In genomic region chr2:145807978-145808377, GRCh38 we compare ENCODE assay signal across 34 cellular contexts.
DNase-seq lines count a peak whose midpoint lies in the region; ATAC-seq, FAIRE-seq and TF ChIP-seq lines count a peak whose summit lies in the region.
"Had no signal": no experiment of that assay in that cellular context is flagged by ENCODE, and none has a peak within 500 bp of the region (broad histone marks: within the 10 kb centered on the region; RNA-seq: fewer than 3 reads in every experiment).

No MANE protein-coding gene starts in this region.

- no peak overlapping the region for H3K4me2 ChIP-seq in GM23248 (ENCODE audit: unreplicated experiment)
- no peak overlapping the region for H3K4me2 ChIP-seq in K562 (ENCODE audit: insufficient read depth, low read length)

- H3K27me3 ChIP-seq in GM23248 (replicated peaks; ENCODE audit: insufficient read depth) (no peaks in the 10 kb centered on the region), K562 (ENCODE audit: control insufficient read depth in 2 of 2, insufficient read depth in 2 of 2, low read length in 2 of 2) (no peaks in the 10 kb centered on the region), foreskin keratinocyte (no peaks in the 10 kb centered on the region), MG63 (no peaks in the 10 kb centered on the region)
- H3K27me3 ChIP-seq: BE2C, gastrocnemius medialis, uterus had no signal

- CTCF ChIA-PET in K562 (lab: Yijun Ruan, JAX; ENCODE audit: low intra/inter-chr PET ratio): no interaction called here

- no peak for FAIRE-seq in K562 (lab: Jason Lieb, UNC)
- FAIRE-seq: A204.1, colon, G401.6, GM19239, islet of Langerhans had no signal

- intact Hi-C loops in K562 (cut with micrococcal nuclease): no loop called here

- TF ChIP-seq POLR2A in K562 (conservative IDR thresholded peaks at IDR 0.05): no peak

- no peaks in the 10 kb centered on the region for H4K20me1 ChIP-seq in GM23248 (ENCODE audit: insufficient read depth)
- H4K20me1 ChIP-seq in K562 (replicated peaks; ENCODE audit: control insufficient read depth, insufficient read depth, low read length): no peaks in the 10 kb centered on the region

- H3K4me1 ChIP-seq in GM23248 (ENCODE audit: insufficient read depth): peaks cover 5% of the 10 kb centered on the region; the same call in 1 of the 2 replicates
- H3K4me1 ChIP-seq in K562 (replicated peaks in 1 of 2; ENCODE audit: control insufficient read depth in 2 of 2, insufficient read depth in 2 of 2, low read length in 2 of 2): peaks cover 0 to 17% of the 10 kb centered on the region in 2 experiments; a peak in 2 of 5 replicates
- H3K4me1 ChIP-seq in foreskin keratinocyte: no peaks in the 10 kb centered on the region
- H3K4me1 ChIP-seq: BE2C, gastrocnemius medialis, uterus had no signal

- 0 out of 2 replicates have a peak, but pooled peaks have one; percentile 27 for TF ChIP-seq EP300 in K562 (IDR thresholded peaks at IDR 0.05; ENCODE audit: low read length)

- POLR2A ChIA-PET in K562 (lab: Yijun Ruan, JAX): no interaction called here

- H3F3A ChIP-seq in GM23248 (ENCODE audit: insufficient read depth): no peaks in the 10 kb centered on the region

- H3K4me3 ChIP-seq in GM23248 (no peak overlapping the region), K562 (no peak overlapping the region), MG63 (no peak overlapping the region)
- H3K4me3 ChIP-seq: gastrocnemius medialis, uterus had no signal

- DNase-seq in A172 (ENCODE audit: low spot score) (peak; percentile 7), GM23248 (peak; percentile 38), K562 (ENCODE audit: extremely low read depth in 1 of 4, low spot score in 3 of 4) (peak; percentile 14 to 25 (median 20)), foreskin keratinocyte (peak in 1 of 2 donors; percentile 25), MG63 (no peak), NCI-H187 (lab: John Stamatoyannopoulos, UW) (no peak), inferior parietal cortex (ENCODE audit: extremely low spot score) (no peak)
- DNase-seq: activated CD4-positive, alpha-beta T cell treated with anti-CD3 and anti-CD28 coated beads for 48 hours; activated naive CD4-positive, alpha-beta T cell; activated T-cell treated with anti-CD3 and anti-CD28 coated beads, Interleukin-2, amount 50 U/mL, for 4 hours; BE2C; CD8-positive, alpha-beta memory T cell; effector CD4-positive, alpha-beta T cell; gastrocnemius medialis; H7; hypothalamus; left ventricle myocardium superior; midbrain; naive thymus-derived CD8-positive, alpha-beta T cell; NCI-H1436 treated with DMSO at 0.1 percent for 48 hours; NCI-H2171; NCI-H524; NK-92 treated with Interleukin-12 subunit alpha and Interleukin-12 subunit beta, amount 100 ng/mL, for 24 hours; SHP77; uterus; WERI-Rb-1 had no signal

- in situ Hi-C loops in GM23248 (cut with MboI) (no loop called here), K562 (cut with MboI) (no loop called here)

- ATAC-seq in K562: peak; percentile 33; the same call in 2 of the 3 replicates
- peak; percentile 80 for ATAC-seq in foreskin keratinocyte
- no peak for ATAC-seq in GM18498 (IDR thresholded peaks at IDR 0.05; ENCODE audit: unreplicated experiment)
- ATAC-seq: activated T-cell treated with anti-CD3 and anti-CD28 coated beads, Interleukin-2, amount 50 U/mL, for 4 hours; gastrocnemius medialis; left ventricle myocardium superior; naive thymus-derived CD8-positive, alpha-beta T cell; Panc1 had no signal

- TF ChIP-seq RAD21 in K562 (CRISPR knock-in tag; conservative IDR thresholded peaks at IDR 0.05 in 1 of 2, IDR thresholded peaks at IDR 0.05 in 1 of 2): no peak

- H3K9me1 ChIP-seq in K562 (ENCODE audit: control insufficient read depth, insufficient read depth, low read length): no peaks in the 10 kb centered on the region

- BruUV-seq in K562 (replicated peaks; lab: Mats Ljungman, UMichigan): no TSS peak

- no peak overlapping the region for H3K9ac ChIP-seq in GM23248
- H3K9ac ChIP-seq in K562 (ENCODE audit: insufficient read depth in 1 of 2, low read depth in 2 of 2, low read length in 2 of 2): no peak overlapping the region

- H3K79me2 ChIP-seq in GM23248 (ENCODE audit: insufficient read depth): no peaks in the 10 kb centered on the region
- no peaks in the 10 kb centered on the region for H3K79me2 ChIP-seq in K562 (ENCODE audit: control insufficient read depth, insufficient read depth, low read length)

- no peaks in the 10 kb centered on the region for H3K9me2 ChIP-seq in GM23248 (ENCODE audit: insufficient read depth)

- H3K36me3 ChIP-seq in GM23248 (ENCODE audit: low read depth) (no peaks in the 10 kb centered on the region), K562 (ENCODE audit: control insufficient read depth, insufficient read depth, low read length) (no peaks in the 10 kb centered on the region), MG63 (no peaks in the 10 kb centered on the region)
- H3K36me3 ChIP-seq: BE2C, gastrocnemius medialis, uterus, WERI-Rb-1 had no signal

- H3K27ac ChIP-seq in GM23248 (no peak overlapping the region), K562 (ENCODE audit: extremely low read depth, low read depth, low read length) (no peak overlapping the region), foreskin keratinocyte (no peak overlapping the region)
- H3K27ac ChIP-seq: epithelial cell of prostate, gastrocnemius medialis, uterus, WERI-Rb-1 had no signal

- TF ChIP-seq CTCF in K562 (IDR thresholded peaks at IDR 0.05 in 2 of 3, conservative IDR thresholded peaks at IDR 0.05 in 1 of 3; ENCODE audit: insufficient read depth in 2 of 3, low read depth in 1 of 3, low read length in 3 of 3): no peak
- TF ChIP-seq CTCF in foreskin keratinocyte (conservative IDR thresholded peaks at IDR 0.05): no peak

- H3K9me3 ChIP-seq in GM23248 (ENCODE audit: low read depth): no peaks in the 10 kb centered on the region
- H3K9me3 ChIP-seq in K562 (replicated peaks; ENCODE audit: control insufficient read depth, insufficient read depth, low read depth, low read length): no peaks in the 10 kb centered on the region
- no peaks in the 10 kb centered on the region for H3K9me3 ChIP-seq in MG63
- H3K9me3 ChIP-seq: BE2C, gastrocnemius medialis, uterus had no signal

- H2AFZ ChIP-seq in GM23248 (no peak overlapping the region), K562 (ENCODE audit: low read depth, low read length) (peak overlapping the region; percentile 34)

TF ChIP-seq in K562, 482 proteins besides CTCF, POLR2A, EP300 and RAD21 (continues in another document):
- no peak for TF ChIP-seq HNRNPUL1 (IDR thresholded peaks at IDR 0.05; ENCODE audit: low read length)
- no peak for TF ChIP-seq RBM14 (IDR thresholded peaks at IDR 0.05; ENCODE audit: borderline replicate concordance, insufficient read depth, low read depth, low read length)
- TF ChIP-seq XRCC5 (IDR thresholded peaks at IDR 0.05; ENCODE audit: low read depth, low read length): no peak
- TF ChIP-seq HOMEZ (CRISPR knock-in tag; IDR thresholded peaks at IDR 0.05): no peak
- TF ChIP-seq SRSF3 (IDR thresholded peaks at IDR 0.05; ENCODE audit: insufficient read depth, low read length): no peak
- no peak for TF ChIP-seq ZKSCAN3 (CRISPR knock-in tag; IDR thresholded peaks at IDR 0.05)
- TF ChIP-seq JUND (IDR thresholded peaks at IDR 0.05; ENCODE audit: borderline replicate concordance, low read depth, low read length): peak; percentile 52; the same call in 1 of the 2 replicates
- no peak; the same call in 1 of the 3 replicates for TF ChIP-seq JUND (tag; IDR thresholded peaks at IDR 0.05; ENCODE audit: borderline replicate concordance, low read depth, low read length)
- TF ChIP-seq SMARCC2 (IDR thresholded peaks at IDR 0.05; ENCODE audit: low read depth): no peak
- TF ChIP-seq SIN3A (IDR thresholded peaks at IDR 0.05; ENCODE audit: borderline replicate concordance in 2 of 2, control insufficient read depth in 1 of 2, low read depth in 2 of 2, low read length in 2 of 2): no peak
- no peak for TF ChIP-seq ZNF76 (CRISPR knock-in tag; IDR thresholded peaks at IDR 0.05; ENCODE audit: borderline replicate concordance)
- peak; percentile 64 for TF ChIP-seq RFX1 (IDR thresholded peaks at IDR 0.05)
- no peak for TF ChIP-seq ZNF253 (CRISPR knock-in tag; conservative IDR thresholded peaks at IDR 0.05)
- TF ChIP-seq MTA2 (IDR thresholded peaks at IDR 0.05; ENCODE audit: low read depth): no peak
- TF ChIP-seq, protein P1, sequence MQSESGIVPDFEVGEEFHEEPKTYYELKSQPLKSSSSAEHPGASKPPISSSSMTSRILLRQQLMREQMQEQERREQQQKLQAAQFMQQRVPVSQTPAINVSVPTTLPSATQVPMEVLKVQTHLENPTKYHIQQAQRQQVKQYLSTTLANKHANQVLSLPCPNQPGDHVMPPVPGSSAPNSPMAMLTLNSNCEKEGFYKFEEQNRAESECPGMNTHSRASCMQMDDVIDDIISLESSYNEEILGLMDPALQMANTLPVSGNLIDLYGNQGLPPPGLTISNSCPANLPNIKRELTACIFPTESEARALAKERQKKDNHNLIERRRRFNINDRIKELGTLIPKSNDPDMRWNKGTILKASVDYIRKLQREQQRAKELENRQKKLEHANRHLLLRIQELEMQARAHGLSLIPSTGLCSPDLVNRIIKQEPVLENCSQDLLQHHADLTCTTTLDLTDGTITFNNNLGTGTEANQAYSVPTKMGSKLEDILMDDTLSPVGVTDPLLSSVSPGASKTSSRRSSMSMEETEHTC (IDR thresholded peaks at IDR 0.05): no peak

Comparison
In these comparisons a context has a peak if more than half of its experiments do, and no peak if none do; other contexts are left out.
1. DNase-seq: peak in A172 (single experiment), GM23248 (single experiment) and K562 (4 of 4); none in MG63 (single experiment), NCI-H187 (0 of 2) and inferior parietal cortex (single experiment).